11 cellular contexts compared by ENCODE assay signal in the genomic region with DNA sequence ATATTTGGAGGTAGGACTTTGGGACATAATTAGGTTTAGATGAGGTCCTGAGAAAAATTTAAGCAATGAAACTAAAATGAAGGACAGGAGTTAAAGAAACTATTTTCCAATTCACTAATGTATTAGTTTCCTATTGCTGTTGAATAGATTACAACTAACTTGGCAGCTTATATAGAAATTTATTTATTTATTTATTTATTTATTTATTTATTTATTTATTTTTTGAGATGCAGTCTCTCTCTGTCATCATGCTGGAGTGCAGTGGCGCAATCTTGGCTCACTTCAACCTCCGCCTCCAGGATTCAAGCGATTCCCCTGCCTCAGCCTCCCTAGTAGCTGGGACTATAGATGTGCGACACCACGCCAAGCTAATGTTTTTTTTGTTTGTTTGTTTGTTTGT.
"Had no signal": no experiment of that assay in that cellular context is flagged by ENCODE, and none has a peak within 500 bp of the region (broad histone marks: within the 10 kb centered on the region; RNA-seq: fewer than 3 reads in every experiment).

No MANE protein-coding gene starts in this region.

- FAIRE-seq: H1, H54 had no signal

- H3K27ac ChIP-seq: GM23248 had no signal

- ATAC-seq: GM23338, HCT116 had no signal

- H3K4me1 ChIP-seq: HAP-1 had no signal

- H3K36me3 ChIP-seq: HAP-1 had no signal

- H3K4me3 ChIP-seq: GM23248, GM23338, HAP-1 had no signal

- DNase-seq: GM23248, GOT3, H7, H9, HCEC 1CT, HFFc6 had no signal

- H3K4me2 ChIP-seq: GM23338 had no signal

- H3K9me3 ChIP-seq: HAP-1 had no signal
